Comparison of ENCODE assay signal across 1 cellular context in the genomic region with DNA sequence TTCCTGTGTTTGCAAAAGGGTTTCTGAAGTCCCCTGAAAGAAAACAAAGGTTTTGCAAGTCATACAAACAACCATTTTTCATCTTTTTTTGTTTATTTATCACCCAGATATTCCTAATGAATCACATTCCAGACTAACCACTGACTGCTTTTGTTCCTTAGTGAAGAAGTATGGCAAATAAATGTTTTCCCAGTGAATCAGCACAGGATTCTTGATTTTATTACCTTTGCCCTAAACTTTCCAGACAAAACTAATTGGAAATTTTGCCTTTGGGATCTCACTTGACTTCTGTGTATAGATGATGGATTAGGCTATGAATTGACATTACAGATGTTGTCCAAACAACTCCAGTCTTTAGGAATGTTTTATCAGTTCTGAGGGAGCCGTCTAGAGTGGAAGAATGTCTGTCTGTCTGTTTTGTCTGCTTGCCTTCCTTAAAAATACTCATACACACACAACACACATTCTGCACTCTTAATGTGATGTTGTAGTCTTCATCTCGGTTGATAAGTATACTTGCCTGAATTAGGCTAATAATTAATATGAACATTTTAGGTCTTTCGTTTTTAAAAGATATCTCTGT.
TF ChIP-seq lines count a peak whose summit lies in the region.

No MANE protein-coding gene starts in this region.

TF ChIP-seq in HepG2, 621 proteins besides CTCF, POLR2A, EP300 and RAD21 (continued from another document and continues in another):
- TF ChIP-seq, protein P1, sequence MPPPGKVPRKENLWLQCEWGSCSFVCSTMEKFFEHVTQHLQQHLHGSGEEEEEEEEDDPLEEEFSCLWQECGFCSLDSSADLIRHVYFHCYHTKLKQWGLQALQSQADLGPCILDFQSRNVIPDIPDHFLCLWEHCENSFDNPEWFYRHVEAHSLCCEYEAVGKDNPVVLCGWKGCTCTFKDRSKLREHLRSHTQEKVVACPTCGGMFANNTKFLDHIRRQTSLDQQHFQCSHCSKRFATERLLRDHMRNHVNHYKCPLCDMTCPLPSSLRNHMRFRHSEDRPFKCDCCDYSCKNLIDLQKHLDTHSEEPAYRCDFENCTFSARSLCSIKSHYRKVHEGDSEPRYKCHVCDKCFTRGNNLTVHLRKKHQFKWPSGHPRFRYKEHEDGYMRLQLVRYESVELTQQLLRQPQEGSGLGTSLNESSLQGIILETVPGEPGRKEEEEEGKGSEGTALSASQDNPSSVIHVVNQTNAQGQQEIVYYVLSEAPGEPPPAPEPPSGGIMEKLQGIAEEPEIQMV (CRISPR knock-in tag; IDR thresholded peaks at IDR 0.05; ENCODE audit: low read depth) = no peak
- TF ChIP-seq ARHGAP35 (CRISPR knock-in tag; IDR thresholded peaks at IDR 0.05; ENCODE audit: borderline replicate concordance) (no peak), ZNF124 (CRISPR knock-in tag; IDR thresholded peaks at IDR 0.05) (no peak), MBNL3 (CRISPR knock-in tag; conservative IDR thresholded peaks at IDR 0.05) (no peak), SNAPC2 (CRISPR knock-in tag; IDR thresholded peaks at IDR 0.05) (no peak), CBX2 (IDR thresholded peaks at IDR 0.05; ENCODE audit: low read depth, low read length) (no peak), CBX2 (CRISPR knock-in tag; IDR thresholded peaks at IDR 0.05; ENCODE audit: low read depth) (no peak), ZSCAN21 (CRISPR knock-in tag; IDR thresholded peaks at IDR 0.05; ENCODE audit: borderline replicate concordance) (no peak), TBX3 (IDR thresholded peaks at IDR 0.05; ENCODE audit: borderline replicate concordance) (peak; percentile 49; the same call in 1 of the 2 replicates), ZNF3 (CRISPR knock-in tag; IDR thresholded peaks at IDR 0.05) (no peak), RFXAP (CRISPR knock-in tag; IDR thresholded peaks at IDR 0.05; ENCODE audit: borderline replicate concordance) (no peak), ZNF644 (CRISPR knock-in tag; IDR thresholded peaks at IDR 0.05; ENCODE audit: low read depth) (no peak), ZNF20 (CRISPR knock-in tag; IDR thresholded peaks at IDR 0.05) (no peak), PPARG (CRISPR knock-in tag; conservative IDR thresholded peaks at IDR 0.05) (peak; percentile 61), KLF15 (CRISPR knock-in tag; IDR thresholded peaks at IDR 0.05; ENCODE audit: borderline replicate concordance) (no peak), SRY (CRISPR knock-in tag; IDR thresholded peaks at IDR 0.05) (no peak), FOXJ3 (CRISPR knock-in tag; IDR thresholded peaks at IDR 0.05; ENCODE audit: borderline replicate concordance) (no peak), ZNF569 (CRISPR knock-in tag; IDR thresholded peaks at IDR 0.05; ENCODE audit: borderline replicate concordance) (no peak), ZNF558 (CRISPR knock-in tag; IDR thresholded peaks at IDR 0.05; ENCODE audit: borderline replicate concordance) (no peak), FOXM1 (CRISPR knock-in tag; IDR thresholded peaks at IDR 0.05) (no peak), SKI (IDR thresholded peaks at IDR 0.05; ENCODE audit: partially characterized antibody) (peak; percentile 64), ZBTB7A (CRISPR knock-in tag; IDR thresholded peaks at IDR 0.05) (no peak), AKAP8 (CRISPR knock-in tag; IDR thresholded peaks at IDR 0.05) (no peak), ZNF672 (CRISPR knock-in tag; IDR thresholded peaks at IDR 0.05) (no peak), ZNF652 (CRISPR knock-in tag; IDR thresholded peaks at IDR 0.05; ENCODE audit: borderline replicate concordance, low read depth) (no peak), KDM6A (CRISPR knock-in tag; IDR thresholded peaks at IDR 0.05; ENCODE audit: low read depth) (no peak), ZNF790 (CRISPR knock-in tag; IDR thresholded peaks at IDR 0.05; ENCODE audit: borderline replicate concordance) (no peak), ELF3 (CRISPR knock-in tag; IDR thresholded peaks at IDR 0.05) (peak; percentile 17; the same call in 1 of the 2 replicates), HMGA1 (CRISPR knock-in tag; conservative IDR thresholded peaks at IDR 0.05) (no peak), NR1H2 (CRISPR knock-in tag; IDR thresholded peaks at IDR 0.05; ENCODE audit: borderline replicate concordance, low read depth) (no peak), REXO4 (CRISPR knock-in tag; IDR thresholded peaks at IDR 0.05; ENCODE audit: borderline replicate concordance) (no peak), ZNF552 (CRISPR knock-in tag; IDR thresholded peaks at IDR 0.05; ENCODE audit: borderline replicate concordance) (no peak), ONECUT2 (CRISPR knock-in tag; IDR thresholded peaks at IDR 0.05) (no peak), HOXD1 (CRISPR knock-in tag; IDR thresholded peaks at IDR 0.05) (peak; percentile 72; the same call in 1 of the 2 replicates), ZNF761 (CRISPR knock-in tag; conservative IDR thresholded peaks at IDR 0.05) (no peak), DNMT3B (CRISPR knock-in tag; conservative IDR thresholded peaks at IDR 0.05) (0 out of 2 replicates have a peak, but pooled peaks have one; percentile 28), ZNF629 (CRISPR knock-in tag; conservative IDR thresholded peaks at IDR 0.05) (no peak), SMYD3 (CRISPR knock-in tag; IDR thresholded peaks at IDR 0.05) (no peak), RARA (CRISPR knock-in tag; IDR thresholded peaks at IDR 0.05) (peak; percentile 61; the same call in 1 of the 2 replicates), ZNF12 (CRISPR knock-in tag; IDR thresholded peaks at IDR 0.05) (peak; percentile 92), MAFK (conservative IDR thresholded peaks at IDR 0.05 in 1 of 2, IDR thresholded peaks at IDR 0.05 in 1 of 2; ENCODE audit: low read length in 2 of 2) (no peak)
- TF ChIP-seq, protein P2, sequence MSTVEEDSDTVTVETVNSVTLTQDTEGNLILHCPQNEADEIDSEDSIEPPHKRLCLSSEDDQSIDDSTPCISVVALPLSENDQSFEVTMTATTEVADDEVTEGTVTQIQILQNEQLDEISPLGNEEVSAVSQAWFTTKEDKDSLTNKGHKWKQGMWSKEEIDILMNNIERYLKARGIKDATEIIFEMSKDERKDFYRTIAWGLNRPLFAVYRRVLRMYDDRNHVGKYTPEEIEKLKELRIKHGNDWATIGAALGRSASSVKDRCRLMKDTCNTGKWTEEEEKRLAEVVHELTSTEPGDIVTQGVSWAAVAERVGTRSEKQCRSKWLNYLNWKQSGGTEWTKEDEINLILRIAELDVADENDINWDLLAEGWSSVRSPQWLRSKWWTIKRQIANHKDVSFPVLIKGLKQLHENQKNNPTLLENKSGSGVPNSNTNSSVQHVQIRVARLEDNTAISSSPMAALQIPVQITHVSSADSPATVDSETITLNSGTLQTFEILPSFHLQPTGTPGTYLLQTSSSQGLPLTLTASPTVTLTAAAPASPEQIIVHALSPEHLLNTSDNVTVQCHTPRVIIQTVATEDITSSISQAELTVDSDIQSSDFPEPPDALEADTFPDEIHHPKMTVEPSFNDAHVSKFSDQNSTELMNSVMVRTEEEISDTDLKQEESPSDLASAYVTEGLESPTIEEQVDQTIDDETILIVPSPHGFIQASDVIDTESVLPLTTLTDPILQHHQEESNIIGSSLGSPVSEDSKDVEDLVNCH (CRISPR knock-in tag; IDR thresholded peaks at IDR 0.05) = no peak
- TF ChIP-seq, protein P3, sequence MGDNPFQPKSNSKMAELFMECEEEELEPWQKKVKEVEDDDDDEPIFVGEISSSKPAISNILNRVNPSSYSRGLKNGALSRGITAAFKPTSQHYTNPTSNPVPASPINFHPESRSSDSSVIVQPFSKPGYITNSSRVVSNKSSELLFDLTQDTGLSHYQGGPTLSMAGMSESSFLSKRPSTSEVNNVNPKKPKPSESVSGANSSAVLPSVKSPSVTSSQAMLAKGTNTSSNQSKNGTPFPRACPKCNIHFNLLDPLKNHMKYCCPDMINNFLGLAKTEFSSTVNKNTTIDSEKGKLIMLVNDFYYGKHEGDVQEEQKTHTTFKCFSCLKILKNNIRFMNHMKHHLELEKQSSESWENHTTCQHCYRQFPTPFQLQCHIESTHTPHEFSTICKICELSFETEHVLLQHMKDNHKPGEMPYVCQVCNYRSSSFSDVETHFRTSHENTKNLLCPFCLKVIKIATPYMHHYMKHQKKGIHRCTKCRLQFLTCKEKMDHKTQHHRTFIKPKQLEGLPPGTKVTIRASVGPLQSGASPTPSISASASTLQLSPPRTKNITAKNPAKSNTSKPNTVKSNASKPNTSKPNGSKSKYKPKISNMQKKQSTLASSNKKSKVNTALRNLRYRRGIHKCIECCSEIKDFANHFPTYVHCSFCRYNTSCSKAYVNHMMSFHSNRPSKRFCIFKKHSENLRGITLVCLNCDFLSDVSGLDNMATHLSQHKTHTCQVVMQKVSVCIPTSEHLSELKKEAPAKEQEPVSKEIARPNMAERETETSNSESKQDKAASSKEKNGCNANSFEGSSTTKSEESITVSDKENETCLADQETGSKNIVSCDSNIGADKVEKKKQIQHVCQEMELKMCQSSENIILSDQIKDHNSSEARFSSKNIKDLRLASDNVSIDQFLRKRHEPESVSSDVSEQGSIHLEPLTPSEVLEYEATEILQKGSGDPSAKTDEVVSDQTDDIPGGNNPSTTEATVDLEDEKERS (CRISPR knock-in tag; IDR thresholded peaks at IDR 0.05) = no peak
- TF ChIP-seq, protein P4, sequence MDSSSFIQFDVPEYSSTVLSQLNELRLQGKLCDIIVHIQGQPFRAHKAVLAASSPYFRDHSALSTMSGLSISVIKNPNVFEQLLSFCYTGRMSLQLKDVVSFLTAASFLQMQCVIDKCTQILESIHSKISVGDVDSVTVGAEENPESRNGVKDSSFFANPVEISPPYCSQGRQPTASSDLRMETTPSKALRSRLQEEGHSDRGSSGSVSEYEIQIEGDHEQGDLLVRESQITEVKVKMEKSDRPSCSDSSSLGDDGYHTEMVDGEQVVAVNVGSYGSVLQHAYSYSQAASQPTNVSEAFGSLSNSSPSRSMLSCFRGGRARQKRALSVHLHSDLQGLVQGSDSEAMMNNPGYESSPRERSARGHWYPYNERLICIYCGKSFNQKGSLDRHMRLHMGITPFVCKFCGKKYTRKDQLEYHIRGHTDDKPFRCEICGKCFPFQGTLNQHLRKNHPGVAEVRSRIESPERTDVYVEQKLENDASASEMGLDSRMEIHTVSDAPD (CRISPR knock-in tag; IDR thresholded peaks at IDR 0.05) = no peak
- TF ChIP-seq, protein P5, sequence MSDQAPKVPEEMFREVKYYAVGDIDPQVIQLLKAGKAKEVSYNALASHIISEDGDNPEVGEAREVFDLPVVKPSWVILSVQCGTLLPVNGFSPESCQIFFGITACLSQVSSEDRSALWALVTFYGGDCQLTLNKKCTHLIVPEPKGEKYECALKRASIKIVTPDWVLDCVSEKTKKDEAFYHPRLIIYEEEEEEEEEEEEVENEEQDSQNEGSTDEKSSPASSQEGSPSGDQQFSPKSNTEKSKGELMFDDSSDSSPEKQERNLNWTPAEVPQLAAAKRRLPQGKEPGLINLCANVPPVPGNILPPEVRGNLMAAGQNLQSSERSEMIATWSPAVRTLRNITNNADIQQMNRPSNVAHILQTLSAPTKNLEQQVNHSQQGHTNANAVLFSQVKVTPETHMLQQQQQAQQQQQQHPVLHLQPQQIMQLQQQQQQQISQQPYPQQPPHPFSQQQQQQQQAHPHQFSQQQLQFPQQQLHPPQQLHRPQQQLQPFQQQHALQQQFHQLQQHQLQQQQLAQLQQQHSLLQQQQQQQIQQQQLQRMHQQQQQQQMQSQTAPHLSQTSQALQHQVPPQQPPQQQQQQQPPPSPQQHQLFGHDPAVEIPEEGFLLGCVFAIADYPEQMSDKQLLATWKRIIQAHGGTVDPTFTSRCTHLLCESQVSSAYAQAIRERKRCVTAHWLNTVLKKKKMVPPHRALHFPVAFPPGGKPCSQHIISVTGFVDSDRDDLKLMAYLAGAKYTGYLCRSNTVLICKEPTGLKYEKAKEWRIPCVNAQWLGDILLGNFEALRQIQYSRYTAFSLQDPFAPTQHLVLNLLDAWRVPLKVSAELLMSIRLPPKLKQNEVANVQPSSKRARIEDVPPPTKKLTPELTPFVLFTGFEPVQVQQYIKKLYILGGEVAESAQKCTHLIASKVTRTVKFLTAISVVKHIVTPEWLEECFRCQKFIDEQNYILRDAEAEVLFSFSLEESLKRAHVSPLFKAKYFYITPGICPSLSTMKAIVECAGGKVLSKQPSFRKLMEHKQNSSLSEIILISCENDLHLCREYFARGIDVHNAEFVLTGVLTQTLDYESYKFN (CRISPR knock-in tag; conservative IDR thresholded peaks at IDR 0.05) = peak; percentile 22; the same call in 1 of the 2 replicates
- TF ChIP-seq, protein P6, sequence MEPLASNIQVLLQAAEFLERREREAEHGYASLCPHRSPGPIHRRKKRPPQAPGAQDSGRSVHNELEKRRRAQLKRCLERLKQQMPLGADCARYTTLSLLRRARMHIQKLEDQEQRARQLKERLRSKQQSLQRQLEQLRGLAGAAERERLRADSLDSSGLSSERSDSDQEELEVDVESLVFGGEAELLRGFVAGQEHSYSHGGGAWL (CRISPR knock-in tag; IDR thresholded peaks at IDR 0.05) = no peak
- TF ChIP-seq, protein P7, sequence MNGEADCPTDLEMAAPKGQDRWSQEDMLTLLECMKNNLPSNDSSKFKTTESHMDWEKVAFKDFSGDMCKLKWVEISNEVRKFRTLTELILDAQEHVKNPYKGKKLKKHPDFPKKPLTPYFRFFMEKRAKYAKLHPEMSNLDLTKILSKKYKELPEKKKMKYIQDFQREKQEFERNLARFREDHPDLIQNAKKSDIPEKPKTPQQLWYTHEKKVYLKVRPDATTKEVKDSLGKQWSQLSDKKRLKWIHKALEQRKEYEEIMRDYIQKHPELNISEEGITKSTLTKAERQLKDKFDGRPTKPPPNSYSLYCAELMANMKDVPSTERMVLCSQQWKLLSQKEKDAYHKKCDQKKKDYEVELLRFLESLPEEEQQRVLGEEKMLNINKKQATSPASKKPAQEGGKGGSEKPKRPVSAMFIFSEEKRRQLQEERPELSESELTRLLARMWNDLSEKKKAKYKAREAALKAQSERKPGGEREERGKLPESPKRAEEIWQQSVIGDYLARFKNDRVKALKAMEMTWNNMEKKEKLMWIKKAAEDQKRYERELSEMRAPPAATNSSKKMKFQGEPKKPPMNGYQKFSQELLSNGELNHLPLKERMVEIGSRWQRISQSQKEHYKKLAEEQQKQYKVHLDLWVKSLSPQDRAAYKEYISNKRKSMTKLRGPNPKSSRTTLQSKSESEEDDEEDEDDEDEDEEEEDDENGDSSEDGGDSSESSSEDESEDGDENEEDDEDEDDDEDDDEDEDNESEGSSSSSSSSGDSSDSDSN (CRISPR knock-in tag; IDR thresholded peaks at IDR 0.05) = no peak
- TF ChIP-seq, protein P8, sequence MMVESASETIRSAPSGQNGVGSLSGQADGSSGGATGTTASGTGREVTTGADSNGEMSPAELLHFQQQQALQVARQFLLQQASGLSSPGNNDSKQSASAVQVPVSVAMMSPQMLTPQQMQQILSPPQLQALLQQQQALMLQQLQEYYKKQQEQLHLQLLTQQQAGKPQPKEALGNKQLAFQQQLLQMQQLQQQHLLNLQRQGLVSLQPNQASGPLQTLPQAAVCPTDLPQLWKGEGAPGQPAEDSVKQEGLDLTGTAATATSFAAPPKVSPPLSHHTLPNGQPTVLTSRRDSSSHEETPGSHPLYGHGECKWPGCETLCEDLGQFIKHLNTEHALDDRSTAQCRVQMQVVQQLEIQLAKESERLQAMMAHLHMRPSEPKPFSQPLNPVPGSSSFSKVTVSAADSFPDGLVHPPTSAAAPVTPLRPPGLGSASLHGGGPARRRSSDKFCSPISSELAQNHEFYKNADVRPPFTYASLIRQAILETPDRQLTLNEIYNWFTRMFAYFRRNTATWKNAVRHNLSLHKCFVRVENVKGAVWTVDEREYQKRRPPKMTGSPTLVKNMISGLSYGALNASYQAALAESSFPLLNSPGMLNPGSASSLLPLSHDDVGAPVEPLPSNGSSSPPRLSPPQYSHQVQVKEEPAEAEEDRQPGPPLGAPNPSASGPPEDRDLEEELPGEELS (CRISPR knock-in tag; IDR thresholded peaks at IDR 0.05) = no peak; the same call in 1 of the 2 replicates
